ENCODE assay signal across 26 cellular contexts in the genomic region with DNA sequence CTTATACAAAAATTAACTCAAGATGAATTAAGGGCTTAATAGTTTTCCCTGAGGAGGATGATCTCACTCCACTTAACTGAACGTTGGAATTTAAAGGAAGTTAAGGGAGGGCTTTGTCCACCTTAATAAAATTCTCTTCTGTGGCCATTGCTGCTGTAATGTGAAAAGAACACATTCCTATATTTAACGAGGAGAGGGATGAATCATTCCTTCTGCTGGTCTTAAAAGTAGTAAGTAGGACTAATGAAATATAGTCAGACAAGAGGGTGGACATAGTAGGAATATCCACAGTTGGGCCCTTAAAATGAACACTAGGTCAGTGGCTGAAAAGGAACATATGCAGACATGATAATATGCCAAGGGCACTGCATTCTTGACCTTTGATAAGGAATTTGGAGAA.
"Had no signal": no experiment of that assay in that cellular context is flagged by ENCODE, and none has a peak within 500 bp of the region (broad histone marks: within the 10 kb centered on the region; RNA-seq: fewer than 3 reads in every experiment).

No MANE protein-coding gene starts in this region.

- H3K4me1 ChIP-seq: esophagus muscularis mucosa, heart left ventricle, lower lobe of right lung, prostate gland, spleen, upper lobe of left lung had no signal

- DNase-seq: activated B cell treated with CpG ODN at 0.5 μM for 24 hours; activated CD4-positive, alpha-beta T cell treated with anti-CD3 and anti-CD28 coated beads for 36 hours; activated CD4-positive, alpha-beta T cell treated with anti-CD3 and anti-CD28 coated beads, Interleukin-2, amount 50 U/mL, for 4 hours; activated CD8-positive, alpha-beta memory T cell treated with anti-CD3 and anti-CD28 coated beads for 24 hours; activated CD8-positive, alpha-beta memory T cell treated with anti-CD3 and anti-CD28 coated beads, Interleukin-2, amount 50 U/mL, for 4 hours; activated T-cell treated with anti-CD3 and anti-CD28 coated beads, Interleukin-2, amount 50 U/mL, for 24 hours; aorta; brain microvascular endothelial cell; caudate nucleus; dorsolateral prefrontal cortex; effector memory CD8-positive, alpha-beta T cell; heart left ventricle; lower lobe of right lung; naive thymus-derived CD4-positive, alpha-beta T cell; spleen; stimulated activated CD4-positive, alpha-beta T cell treated with anti-CD3 and anti-CD28 coated beads, Interleukin-4, amount 100 ng/mL, for 1 hour; stimulated activated naive CD4-positive, alpha-beta T cell treated with Interleukin-2 at 50 U/mL for 16 hours; T-helper 1 cell; upper lobe of left lung had no signal

- H3K36me3 ChIP-seq: brain microvascular endothelial cell, esophagus muscularis mucosa, heart left ventricle, lower lobe of right lung, neural progenitor cell, prostate gland, spleen, thoracic aorta, upper lobe of left lung had no signal

- H3K9me3 ChIP-seq: esophagus muscularis mucosa, lower lobe of right lung, prostate gland, thoracic aorta, upper lobe of left lung had no signal

- FAIRE-seq: colon had no signal

- ATAC-seq: activated CD4-positive, alpha-beta T cell treated with anti-CD3 and anti-CD28 coated beads for 36 hours; activated naive CD4-positive, alpha-beta T cell treated with anti-CD3 and anti-CD28 coated beads, Interleukin-2, amount 50 U/mL, for 72 hours; activated T-helper 17 cell treated with anti-CD3 and anti-CD28 coated beads, Interleukin-2, amount 50 U/mL, for 72 hours; effector memory CD8-positive, alpha-beta T cell; heart left ventricle; lower lobe of right lung; naive thymus-derived CD4-positive, alpha-beta T cell had no signal

- H3K4me3 ChIP-seq: dorsolateral prefrontal cortex, esophagus muscularis mucosa, heart left ventricle, lower lobe of right lung, neural progenitor cell, prostate gland, spleen, thoracic aorta, upper lobe of left lung had no signal

- H3K27ac ChIP-seq: brain microvascular endothelial cell, dorsolateral prefrontal cortex, esophagus muscularis mucosa, heart left ventricle, lower lobe of right lung, neural progenitor cell, prostate gland, spleen, thoracic aorta, upper lobe of left lung had no signal

- H3K27me3 ChIP-seq: brain microvascular endothelial cell, esophagus muscularis mucosa, heart left ventricle, neural progenitor cell, spleen, upper lobe of left lung had no signal
